18 cellular contexts compared by ENCODE assay signal in genomic region chr11:41003339-41003992, GRCh38.
"Had no signal": no experiment of that assay in that cellular context is flagged by ENCODE, and none has a peak within 500 bp of the region (broad histone marks: within the 10 kb centered on the region; RNA-seq: fewer than 3 reads in every experiment).

No MANE protein-coding gene starts in this region.

- H3K27me3 ChIP-seq: adrenal gland, body of pancreas, right lobe of liver, upper lobe of left lung had no signal

- H3K9ac ChIP-seq: parathyroid adenoma had no signal

- DNase-seq: activated CD4-positive, alpha-beta T cell treated with anti-CD3 and anti-CD28 coated beads for 36 hours; activated CD4-positive, alpha-beta T cell treated with anti-CD3 and anti-CD28 coated beads, Interleukin-2, amount 50 U/mL, for 48 hours; activated gamma-delta T cell; adrenal gland; body of pancreas; caudate nucleus; erythroblast; head of caudate nucleus; mesendoderm; naive thymus-derived CD8-positive, alpha-beta T cell; right lobe of liver; stimulated activated CD4-positive, alpha-beta T cell treated with anti-CD3 and anti-CD28 coated beads, Interleukin-4, amount 100 ng/mL, for 4 hours; upper lobe of left lung had no signal

- H3K36me3 ChIP-seq: adrenal gland, right lobe of liver, thoracic aorta, upper lobe of left lung had no signal

- H2AFZ ChIP-seq: parathyroid adenoma had no signal

- ATAC-seq: activated CD4-positive, alpha-beta T cell treated with anti-CD3 and anti-CD28 coated beads for 36 hours; activated naive CD4-positive, alpha-beta T cell treated with anti-CD3 and anti-CD28 coated beads, Interleukin-2, amount 50 U/mL, for 72 hours; body of pancreas; naive thymus-derived CD8-positive, alpha-beta T cell; right lobe of liver; stimulated activated memory B cell treated with anti-CD40 and anti-IgM and Interleukin-4, amounts not matched to agents 10 μg/mL and 1 μg/mL and 100 μg/mL, for 72 hours; WTC11 had no signal

- H3K27ac ChIP-seq: adrenal gland, body of pancreas, parathyroid adenoma, right lobe of liver, thoracic aorta, upper lobe of left lung had no signal

- H3K4me3 ChIP-seq: adrenal gland, body of pancreas, right lobe of liver, thoracic aorta, upper lobe of left lung had no signal

- H3K9me3 ChIP-seq: adrenal gland, body of pancreas, right lobe of liver, thoracic aorta, upper lobe of left lung had no signal

- H3K79me2 ChIP-seq: parathyroid adenoma had no signal

- H3K4me1 ChIP-seq: adrenal gland, body of pancreas, parathyroid adenoma, right lobe of liver, upper lobe of left lung had no signal
